In the genomic region with DNA sequence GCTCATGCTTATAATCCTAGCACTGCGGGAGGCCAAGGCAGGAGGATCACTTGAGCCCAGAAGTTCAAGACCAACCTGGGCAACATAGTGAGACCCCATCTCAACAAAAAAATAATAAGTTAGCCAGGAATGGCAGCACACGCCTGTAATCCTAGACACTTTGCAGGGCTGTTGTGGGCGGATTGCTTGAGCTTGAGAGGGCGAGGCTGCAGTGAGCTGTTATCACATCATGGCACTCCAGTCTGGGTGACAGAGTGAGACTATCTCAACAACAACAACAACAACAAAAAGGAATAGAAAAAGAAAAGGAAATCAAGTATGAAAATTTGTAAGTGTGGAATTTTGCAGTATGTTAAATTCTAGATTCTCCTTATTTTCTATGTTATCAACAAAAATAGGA, we compare ENCODE assay signal across 29 cellular contexts.
"Had no signal": no experiment of that assay in that cellular context is flagged by ENCODE, and none has a peak within 500 bp of the region (broad histone marks: within the 10 kb centered on the region; RNA-seq: fewer than 3 reads in every experiment).

No MANE protein-coding gene starts in this region.

- FAIRE-seq: colon, frontal cortex had no signal

- ATAC-seq: activated CD4-positive, alpha-beta T cell treated with anti-CD3 and anti-CD28 coated beads for 36 hours; activated CD8-positive, alpha-beta memory T cell treated with anti-CD3 and anti-CD28 coated beads, Interleukin-2, amount 10 ng/mL, durations not matched to agents 7 days and 5 days; activated CD8-positive, alpha-beta T cell treated with anti-CD3 and anti-CD28 coated beads, Interleukin-2, amount 10 ng/mL, durations not matched to agents 7 days and 5 days; activated naive CD8-positive, alpha-beta T cell treated with anti-CD3 and anti-CD28 coated beads, Interleukin-2, amount 50 U/mL, for 24 hours; body of pancreas; effector memory CD8-positive, alpha-beta T cell; T-helper 17 cell had no signal

- DNase-seq: activated CD4-positive, alpha-beta memory T cell treated with anti-CD3 and anti-CD28 coated beads for 36 hours; activated CD4-positive, alpha-beta T cell treated with anti-CD3 and anti-CD28 coated beads for 36 hours; activated CD4-positive, alpha-beta T cell treated with anti-CD3 and anti-CD28 coated beads, Interleukin-2, amount 10 ng/mL, durations not matched to agents 24 days and 14 days; activated CD4-positive, CD25-positive, alpha-beta regulatory T cell; activated CD4-positive, CD25-positive, alpha-beta regulatory T cell treated with anti-CD3 and anti-CD28 coated beads, Interleukin-2, amount 50 U/mL, for 72 hours; activated CD8-positive, alpha-beta memory T cell treated with anti-CD3 and anti-CD28 coated beads, Interleukin-2, amount 10 ng/mL, durations not matched to agents 7 days and 5 days; activated CD8-positive, alpha-beta memory T cell treated with anti-CD3 and anti-CD28 coated beads, Interleukin-2, amount 50 U/mL, for 4 hours; activated CD8-positive, alpha-beta T cell treated with anti-CD3 and anti-CD28 coated beads, Interleukin-2, amount 10 ng/mL, durations not matched to agents 7 days and 5 days; activated effector memory CD4-positive, alpha-beta T cell treated with anti-CD3 and anti-CD28 coated beads, Interleukin-2, amount 50 U/mL, for 16 hours; activated naive CD4-positive, alpha-beta T cell treated with anti-CD3 and anti-CD28 coated beads for 36 hours; activated naive CD8-positive, alpha-beta T cell treated with anti-CD3 and anti-CD28 coated beads for 36 hours; activated naive CD8-positive, alpha-beta T cell treated with anti-CD3 and anti-CD28 coated beads, Interleukin-2, amount 50 U/mL, for 24 hours; activated T-cell treated with anti-CD3 and anti-CD28 coated beads, Interleukin-2, amount 50 U/mL, for 1 hour; activated T-cell treated with anti-CD3 and anti-CD28 coated beads, Interleukin-2, amount 50 U/mL, for 48 hours; adrenal gland; amygdala; aorta; body of pancreas; caudate nucleus; cortex of kidney; dermis blood vessel endothelial cell; effector CD4-positive, alpha-beta T cell; effector memory CD8-positive, alpha-beta T cell; foreskin fibroblast; head of caudate nucleus; T-helper 17 cell; T1000 had no signal
